ENCODE assay signal across 8 cellular contexts in genomic region chr7:142482899-142483658, GRCh38.
DNase-seq lines count a peak whose midpoint lies in the region; ATAC-seq and TF ChIP-seq lines count a peak whose summit lies in the region.

No MANE protein-coding gene starts in this region.

- peak; percentile 59 for ATAC-seq in GM21528 (IDR thresholded peaks at IDR 0.05; ENCODE audit: low FRiP score, unreplicated experiment)

- TF ChIP-seq CTCF in LNCAP (IDR thresholded peaks at IDR 0.05) (peak; percentile 93), type B pancreatic cell (conservative IDR thresholded peaks at IDR 0.05) (peak; percentile 80)

- H3K4me3 Mint-ChIP-seq in type B pancreatic cell = no peak overlapping the region

- H3K27me3 Mint-ChIP-seq in type B pancreatic cell = peaks cover 3% of the 10 kb centered on the region

- H3K36me3 Mint-ChIP-seq in type B pancreatic cell = no peaks in the 10 kb centered on the region

- no peak overlapping the region for H3K27ac Mint-ChIP-seq in type B pancreatic cell

- DNase-seq in GF-D8 (lab: John Stamatoyannopoulos, UW) (peak; percentile 57), dermis microvascular lymphatic vessel endothelial cell (ENCODE audit: low read depth in 2 of 2) (peak; percentile 21 to 50), mucosa of gallbladder (ENCODE audit: low spot score) (peak; percentile 37), type B pancreatic cell (ENCODE audit: extremely low spot score, unreplicated experiment) (no peak), cerebellum (ENCODE audit: low spot score) (no peak)
- DNase-seq in activated CD4-positive, alpha-beta T cell treated with anti-CD3 and anti-CD28 coated beads for 24 hours (ENCODE audit: low read depth in 2 of 2) = peak; percentile 45 to 47

- no peaks in the 10 kb centered on the region for H3K9me3 Mint-ChIP-seq in type B pancreatic cell

- no peaks in the 10 kb centered on the region for H3K4me1 Mint-ChIP-seq in type B pancreatic cell (ENCODE audit: unreplicated experiment)

Comparison
In these comparisons a context has a peak if more than half of its experiments do, and no peak if none do; other contexts are left out.
1. DNase-seq: peak in GF-D8 (single experiment), activated CD4-positive, alpha-beta T cell treated with anti-CD3 and anti-CD28 coated beads for 24 hours (2 of 2), dermis microvascular lymphatic vessel endothelial cell (2 of 2) and mucosa of gallbladder (single experiment); none in type B pancreatic cell (single experiment) and cerebellum (single experiment).